ENCODE assay signal across 1 cellular context in genomic region chr9:96994531-96995016, GRCh38. TPM values are rescaled to one million over a fixed set of nuclear protein-coding genes. Genes with fewer than 3 reads are reported as not detected.
"Had no signal": no experiment of that assay in that cellular context is flagged by ENCODE, and none has a peak within 500 bp of the region (broad histone marks: within the 10 kb centered on the region; RNA-seq: fewer than 3 reads in every experiment).

No MANE protein-coding gene starts in this region.

RNA-seq across cellular contexts. Expression of gene CTSV, which starts 44.4 kb away (rescaled TPM):
- total RNA-seq: ascending aorta had no signal
